Comparison of ENCODE assay signal across 8 cellular contexts in the genomic region with DNA sequence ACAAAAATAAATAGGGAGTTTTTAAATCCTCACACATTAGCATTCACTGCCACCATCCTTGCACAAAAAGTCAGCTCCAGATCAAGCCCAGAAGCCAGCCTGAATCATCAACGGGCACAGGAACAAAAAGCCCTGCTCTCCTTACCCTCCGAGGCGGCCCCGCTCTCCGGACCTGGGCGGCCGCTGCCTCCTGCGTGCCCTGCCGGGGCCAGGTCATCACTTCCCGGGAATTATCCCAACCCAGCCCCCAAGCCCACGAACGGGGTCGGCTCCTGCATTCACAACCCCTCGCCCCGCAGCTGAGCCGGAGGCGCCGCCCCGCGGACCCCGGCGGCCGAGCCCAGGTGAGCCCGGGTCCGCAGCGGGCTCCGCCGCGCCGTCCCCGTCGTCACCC. TPM values are rescaled to one million over a fixed set of nuclear protein-coding genes. Genes with fewer than 3 reads are reported as not detected.
DNase-seq lines count a peak whose midpoint lies in the region; ATAC-seq and TF ChIP-seq lines count a peak whose summit lies in the region.

No MANE protein-coding gene starts in this region.

- H3K4me1 ChIP-seq in ACC112 (ENCODE audit: control insufficient read depth, insufficient read depth, low read length, unreplicated experiment) = peaks cover 29% of the 10 kb centered on the region
- H3K4me1 ChIP-seq in H9 (ENCODE audit: insufficient read depth, low read length) = no peaks in the 10 kb centered on the region
- peaks cover 25% of the 10 kb centered on the region for H3K4me1 ChIP-seq in thymus (ENCODE audit: control insufficient read depth, insufficient read depth, low read length)

- no peak overlapping the region for H3K56ac ChIP-seq in H9 (ENCODE audit: insufficient read length, low read depth, low read length)

- peaks cover 9% of the 10 kb centered on the region for H3K23me2 ChIP-seq in H9 (ENCODE audit: insufficient read length, low read depth, low read length, poor library complexity, severe bottlenecking)

- H3K4me2 ChIP-seq in H9 (ENCODE audit: insufficient read depth, insufficient read length, low read length) = peak overlapping the region; percentile 88

- no peak overlapping the region for H3K23ac ChIP-seq in H9 (ENCODE audit: insufficient read length, low read depth, low read length)

- peaks cover 26 to 31% of the 10 kb centered on the region in 2 experiments for H3K4me1 Mint-ChIP-seq in H9

- H2BK120ac ChIP-seq in H9 (ENCODE audit: low read depth, low read length, poor library complexity, severe bottlenecking) = no peak overlapping the region

- no peak overlapping the region for H2BK15ac ChIP-seq in H9 (ENCODE audit: low read depth, low read length)

- H3K9me3 ChIP-seq in H9 (ENCODE audit: control insufficient read depth, low read depth, low read length) (no peaks in the 10 kb centered on the region), thymus (ENCODE audit: control insufficient read depth) (no peaks in the 10 kb centered on the region)

- H4K5ac ChIP-seq in H9 (ENCODE audit: insufficient read length, low read depth, low read length) = no peak overlapping the region

- peaks cover 1% of the 10 kb centered on the region; the same call in 1 of the 2 replicates for H3K27me3 Mint-ChIP-seq in H9 (ENCODE audit: low read depth)

- ATAC-seq in GM21528 (IDR thresholded peaks at IDR 0.05; ENCODE audit: low FRiP score, unreplicated experiment) = no peak

- no peaks in the 10 kb centered on the region for H3K9me3 Mint-ChIP-seq in H9

- H4K20me1 ChIP-seq in H9 (ENCODE audit: control insufficient read depth, insufficient read depth, insufficient read length) = no peaks in the 10 kb centered on the region

- no peak overlapping the region for H3T11ph ChIP-seq in H9 (ENCODE audit: low read length)

- no peak overlapping the region for H4K91ac ChIP-seq in H9 (ENCODE audit: insufficient read length, low read depth, low read length)

- H3K4me3 ChIP-seq in ACC112 (ENCODE audit: low read depth, low read length) (peak overlapping the region; percentile 99), thymus (ENCODE audit: low read length) (peak overlapping the region; percentile 70)

- DNase-seq in H9 (no peak), HuH-7.5 (ENCODE audit: low spot score) (no peak), SHP77 (lab: John Stamatoyannopoulos, UW) (no peak)

- H3K36me3 ChIP-seq in ACC112 (ENCODE audit: insufficient read depth, low read length) (peaks cover 21% of the 10 kb centered on the region), thymus (ENCODE audit: control insufficient read depth, insufficient read depth) (peaks cover 26% of the 10 kb centered on the region)

- no peak overlapping the region for H2BK20ac ChIP-seq in H9 (ENCODE audit: low read depth, low read length, poor library complexity, severe bottlenecking)

- peaks cover 27 to 36% (median 32%) of the 10 kb centered on the region in 3 experiments; a peak in 6 of 7 replicates for H3K36me3 Mint-ChIP-seq in H9 (ENCODE audit: insufficient read depth in 1 of 3, low read depth in 3 of 3)

- no peak overlapping the region; the same call in 1 of the 2 replicates for H3K14ac ChIP-seq in H9 (ENCODE audit: insufficient read depth, low read length)

- no peak overlapping the region for H3K18ac ChIP-seq in H9 (ENCODE audit: insufficient read length, low read depth, low read length)

- peak overlapping the region; percentile 80 for H3K9ac ChIP-seq in H9 (ENCODE audit: extremely low read depth, insufficient read length, low read length)

- H4K8ac ChIP-seq in H9 (replicated peaks; ENCODE audit: insufficient read length, low read depth, low read length) = no peak overlapping the region

- H3K79me2 ChIP-seq in ACC112 (ENCODE audit: control insufficient read depth, insufficient read depth, low read length, unreplicated experiment) (peaks cover 34% of the 10 kb centered on the region), H9 (ENCODE audit: insufficient read depth, low read length) (peaks cover 14% of the 10 kb centered on the region; the same call in 1 of the 2 replicates)

- H3K27me3 ChIP-seq in ACC112 (ENCODE audit: insufficient read depth, low read length) = no peaks in the 10 kb centered on the region
- no peaks in the 10 kb centered on the region for H3K27me3 ChIP-seq in H9 (ENCODE audit: insufficient read depth, low read length)
- H3K27me3 ChIP-seq in layer of hippocampus (ENCODE audit: control insufficient read depth, insufficient read depth, low read length) = no peaks in the 10 kb centered on the region
- H3K27me3 ChIP-seq in thymus (ENCODE audit: control insufficient read depth, insufficient read depth) = no peaks in the 10 kb centered on the region

- H3K27ac ChIP-seq in ACC112 (ENCODE audit: low read depth, low read length) (peak overlapping the region; percentile 91), H9 (ENCODE audit: insufficient read length, low read depth, low read length) (no peak overlapping the region), angular gyrus (ENCODE audit: low read depth, low read length) (peak overlapping the region; percentile 100), layer of hippocampus (ENCODE audit: low read depth, low read length) (peak overlapping the region; percentile 100), thymus (ENCODE audit: low read depth) (peak overlapping the region; percentile 97)

- no peak overlapping the region for H2BK5ac ChIP-seq in H9 (ENCODE audit: insufficient read length, low read length)

- H3K4ac ChIP-seq in H9 (ENCODE audit: low read depth, low read length) = no peak overlapping the region

- TF ChIP-seq CTCF in H9 (conservative IDR thresholded peaks at IDR 0.05) = no peak

- H3K79me1 ChIP-seq in H9 (ENCODE audit: insufficient read depth, low read depth, low read length, poor library complexity, severe bottlenecking) = peaks cover 9% of the 10 kb centered on the region

- no peak overlapping the region for H2BK12ac ChIP-seq in H9 (ENCODE audit: insufficient read length, low read depth, low read length)

- no peak overlapping the region for H2AK5ac ChIP-seq in H9 (ENCODE audit: insufficient read length, low read length)

- peak overlapping the region; percentile 39 to 72 (median 59); a peak in 3 of 7 replicates for H3K27ac Mint-ChIP-seq in H9

- WGBS in H9 (ENCODE audit: extremely low coverage, insufficient read length, low lambda C conversion rate) = no CpG with 5 or more reads among the region's 32 CpGs
- under 1% methylated on average over 32 of the region's 32 CpGs for WGBS in thymus

- H2AFZ ChIP-seq in ACC112 (ENCODE audit: low read length, unreplicated experiment) = no peak overlapping the region
- no peak overlapping the region for H2AFZ ChIP-seq in H9 (ENCODE audit: low read length)

- peak overlapping the region; percentile 91 to 94 for H3K4me3 Mint-ChIP-seq in H9

RNA-seq across cellular contexts. Expression of gene DNAJB1, which starts 0.8 kb away (rescaled TPM):
- total RNA-seq in H9 (2021) = 77.7 and 87.0 TPM in 2 replicates
- 65.0 TPM for polyA plus RNA-seq in thymus

RNA-seq across cellular contexts. Expression of gene TECR, which starts 12.0 kb away (rescaled TPM):
- 162 and 164 TPM in 2 replicates for total RNA-seq in H9 (2021)
- polyA plus RNA-seq in thymus = 143 TPM

RNA-seq across cellular contexts. Expression of gene GIPC1, which starts 21.5 kb away (rescaled TPM):
- 70.6 and 75.0 TPM in 2 replicates for total RNA-seq in H9 (2021)
- polyA plus RNA-seq in thymus = 58.5 TPM

RNA-seq across cellular contexts. Expression of gene PTGER1, which starts 42.3 kb away (rescaled TPM):
- 0.63 and 0.66 TPM in 2 replicates for total RNA-seq in H9 (2021)
- 0.11 TPM for polyA plus RNA-seq in thymus

RNA-seq across cellular contexts. Expression of gene NDUFB7, which starts 54.4 kb away (rescaled TPM):
- 155 and 161 TPM in 2 replicates for total RNA-seq in H9 (2021)
- polyA plus RNA-seq in thymus = 216 TPM
